In the genomic region with DNA sequence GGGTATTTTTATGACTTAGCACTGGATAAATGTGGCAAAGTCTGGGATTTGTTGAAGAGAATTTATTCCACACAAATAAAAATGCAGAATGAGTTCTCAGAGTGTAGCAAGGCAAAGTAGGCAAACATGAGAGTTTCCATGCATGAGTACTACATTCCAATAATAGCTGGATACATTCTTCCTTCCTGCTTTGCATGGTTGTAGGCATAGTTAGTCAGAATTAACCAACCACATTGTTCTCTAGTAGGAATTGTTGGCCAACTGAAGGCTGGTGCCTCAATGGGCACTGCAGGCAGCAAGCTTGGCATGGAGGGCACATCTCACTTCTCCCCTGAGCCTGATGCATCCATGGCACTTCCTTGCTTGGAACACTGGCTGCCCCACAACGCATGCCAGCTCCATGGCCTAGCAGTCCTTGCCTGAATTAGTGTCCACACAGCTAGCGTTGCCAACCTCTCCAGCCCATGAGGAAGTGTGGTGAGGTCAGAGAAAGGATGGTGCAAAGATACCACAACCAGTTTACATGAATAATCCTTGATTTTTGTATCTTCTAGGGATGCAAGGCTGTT, we compare ENCODE assay signal across 18 cellular contexts.
DNase-seq lines count a peak whose midpoint lies in the region; ATAC-seq, FAIRE-seq and TF ChIP-seq lines count a peak whose summit lies in the region.
"Had no signal": no experiment of that assay in that cellular context is flagged by ENCODE, and none has a peak within 500 bp of the region (broad histone marks: within the 10 kb centered on the region; RNA-seq: fewer than 3 reads in every experiment).

No MANE protein-coding gene starts in this region.

- peaks cover 13% of the 10 kb centered on the region for H3K4me1 ChIP-seq in astrocyte (ENCODE audit: insufficient read depth, low read length)
- H3K4me1 ChIP-seq: thyroid gland had no signal

- H3K27ac ChIP-seq in astrocyte (ENCODE audit: low read depth, low read length), result peak overlapping the region; percentile 86
- H3K27ac ChIP-seq: hepatocyte, neutrophil, thyroid gland had no signal

- no peaks in the 10 kb centered on the region for H3K79me2 ChIP-seq in astrocyte (ENCODE audit: insufficient read depth, low read length)
- H3K79me2 ChIP-seq: hepatocyte had no signal

- peak overlapping the region; percentile 7 for H2AFZ ChIP-seq in astrocyte (ENCODE audit: low read depth, low read length)
- H2AFZ ChIP-seq: hepatocyte had no signal

- peaks cover 2% of the 10 kb centered on the region for H3K27me3 Mint-ChIP-seq in activated CD4-positive, alpha-beta memory T cell treated with anti-CD3 and anti-CD28 coated beads for 36 hours
- no peaks in the 10 kb centered on the region for H3K27me3 Mint-ChIP-seq in activated CD4-positive, alpha-beta memory T cell treated with anti-CD3 and anti-CD28 coated beads, Interleukin-2, amount 10 ng/mL, durations not matched to agents 7 days and 5 days
- H3K27me3 Mint-ChIP-seq in astrocyte (ENCODE audit: low read depth, unreplicated experiment), result no peaks in the 10 kb centered on the region

- H3K4me3 Mint-ChIP-seq in activated CD4-positive, alpha-beta memory T cell treated with anti-CD3 and anti-CD28 coated beads for 36 hours, result no peak overlapping the region
- no peak overlapping the region for H3K4me3 Mint-ChIP-seq in activated CD4-positive, alpha-beta memory T cell treated with anti-CD3 and anti-CD28 coated beads, Interleukin-2, amount 10 ng/mL, durations not matched to agents 7 days and 5 days
- H3K4me3 Mint-ChIP-seq in astrocyte (ENCODE audit: unreplicated experiment), result no peak overlapping the region

- POLR2A ChIA-PET in activated CD4-positive, alpha-beta memory T cell treated with anti-CD3 and anti-CD28 coated beads for 36 hours (lab: Charles Lee), result interaction anchor here (0.7 to 1.4 kb wide), 6 partner anchors 10 to 414 kb away, joined by 3 to 7 read pairs (median 3); partner anchors contain the start of gene SUPT3H
- POLR2A ChIA-PET in activated CD4-positive, alpha-beta memory T cell treated with anti-CD3 and anti-CD28 coated beads, Interleukin-2, amount 10 ng/mL, durations not matched to agents 7 days and 5 days (lab: Charles Lee), result no interaction called here

- ATAC-seq in HG02763 (IDR thresholded peaks at IDR 0.05; ENCODE audit: unreplicated experiment) (no peak), HG02973 (IDR thresholded peaks at IDR 0.05; ENCODE audit: unreplicated experiment) (no peak)
- ATAC-seq: GM12878 had no signal

- H3K27me3 ChIP-seq in astrocyte (ENCODE audit: insufficient read depth, low read length), result no peaks in the 10 kb centered on the region
- H3K27me3 ChIP-seq: hepatocyte, neutrophil, thyroid gland had no signal

- CTCF ChIA-PET in activated CD4-positive, alpha-beta memory T cell treated with anti-CD3 and anti-CD28 coated beads for 36 hours (lab: Charles Lee), result interaction anchor here (0.8 to 2.6 kb wide), 2 partner anchors 77 to 131 kb away, joined by 3 to 13 read pairs; no protein-coding TSS in a partner anchor
- CTCF ChIA-PET in activated CD4-positive, alpha-beta memory T cell treated with anti-CD3 and anti-CD28 coated beads, Interleukin-2, amount 10 ng/mL, durations not matched to agents 7 days and 5 days (lab: Charles Lee), result no interaction called here

- no peaks in the 10 kb centered on the region for H3K36me3 Mint-ChIP-seq in activated CD4-positive, alpha-beta memory T cell treated with anti-CD3 and anti-CD28 coated beads for 36 hours
- H3K36me3 Mint-ChIP-seq in activated CD4-positive, alpha-beta memory T cell treated with anti-CD3 and anti-CD28 coated beads, Interleukin-2, amount 10 ng/mL, durations not matched to agents 7 days and 5 days (ENCODE audit: low read depth), result peaks cover 7% of the 10 kb centered on the region
- H3K36me3 Mint-ChIP-seq in astrocyte (ENCODE audit: low read depth, unreplicated experiment), result no peaks in the 10 kb centered on the region

- TF ChIP-seq CTCF in astrocyte (IDR thresholded peaks at IDR 0.05; ENCODE audit: insufficient read depth, low read depth, low read length), result no peak

- H3K4me3 ChIP-seq in astrocyte (ENCODE audit: insufficient read depth, low read depth, low read length), result no peak overlapping the region
- H3K4me3 ChIP-seq: GM12878, hepatocyte, lung, thyroid gland had no signal

- H3K4me2 ChIP-seq in astrocyte (ENCODE audit: low read length), result peak overlapping the region; percentile 77
- H3K4me2 ChIP-seq: hepatocyte had no signal

- H3K27ac Mint-ChIP-seq in activated CD4-positive, alpha-beta memory T cell treated with anti-CD3 and anti-CD28 coated beads for 36 hours, result peak overlapping the region; percentile 76
- no peak overlapping the region for H3K27ac Mint-ChIP-seq in activated CD4-positive, alpha-beta memory T cell treated with anti-CD3 and anti-CD28 coated beads, Interleukin-2, amount 10 ng/mL, durations not matched to agents 7 days and 5 days
- H3K27ac Mint-ChIP-seq in astrocyte (ENCODE audit: unreplicated experiment), result peak overlapping the region; percentile 96

- peaks cover 26% of the 10 kb centered on the region for H3K4me1 Mint-ChIP-seq in activated CD4-positive, alpha-beta memory T cell treated with anti-CD3 and anti-CD28 coated beads for 36 hours (ENCODE audit: low read depth)
- H3K4me1 Mint-ChIP-seq in activated CD4-positive, alpha-beta memory T cell treated with anti-CD3 and anti-CD28 coated beads, Interleukin-2, amount 10 ng/mL, durations not matched to agents 7 days and 5 days, result peaks cover 10% of the 10 kb centered on the region
- H3K4me1 Mint-ChIP-seq in astrocyte (ENCODE audit: low read depth, unreplicated experiment), result peaks cover 20% of the 10 kb centered on the region

- FAIRE-seq in astrocyte (lab: Jason Lieb, UNC), result peak; percentile 94
- FAIRE-seq: GM12878 had no signal

- no peaks in the 10 kb centered on the region for H4K20me1 ChIP-seq in astrocyte (ENCODE audit: insufficient read depth, low read length)

- no peaks in the 10 kb centered on the region for H3K36me3 ChIP-seq in astrocyte (ENCODE audit: insufficient read depth, low read length)
- H3K36me3 ChIP-seq: neutrophil, thyroid gland had no signal

- no peaks in the 10 kb centered on the region for H3K9me3 ChIP-seq in astrocyte (ENCODE audit: insufficient read depth, low read depth, low read length)
- H3K9me3 ChIP-seq: neutrophil, thyroid gland had no signal

- no peaks in the 10 kb centered on the region for H3K9me3 Mint-ChIP-seq in activated CD4-positive, alpha-beta memory T cell treated with anti-CD3 and anti-CD28 coated beads for 36 hours
- peaks cover 6% of the 10 kb centered on the region for H3K9me3 Mint-ChIP-seq in activated CD4-positive, alpha-beta memory T cell treated with anti-CD3 and anti-CD28 coated beads, Interleukin-2, amount 10 ng/mL, durations not matched to agents 7 days and 5 days
- no peaks in the 10 kb centered on the region for H3K9me3 Mint-ChIP-seq in astrocyte (ENCODE audit: unreplicated experiment)

- H3K9ac ChIP-seq in astrocyte (ENCODE audit: low read length), result peak overlapping the region; percentile 53

- DNase-seq in activated CD4-positive, alpha-beta memory T cell treated with anti-CD3 and anti-CD28 coated beads for 36 hours, result no peak
- no peak for DNase-seq in activated CD4-positive, alpha-beta memory T cell treated with anti-CD3 and anti-CD28 coated beads, Interleukin-2, amount 10 ng/mL, durations not matched to agents 7 days and 5 days
- peak; percentile 84 for DNase-seq in astrocyte (ENCODE audit: low read depth)
- peak; percentile 60 for DNase-seq in glomerular visceral epithelial cell (ENCODE audit: extremely low spot score)
- DNase-seq in pons (ENCODE audit: low spot score), result no peak
- DNase-seq in GDM1 (lab: John Stamatoyannopoulos, UW), result no peak
- DNase-seq: 8988T; effector CD8-positive, alpha-beta T cell; NCI-H1092; NCI-H446 treated with DMSO at 0.1 percent for 48 hours; RPMI8226; thyroid gland had no signal

- intact Hi-C loops in activated CD4-positive, alpha-beta memory T cell treated with anti-CD3 and anti-CD28 coated beads for 36 hours (cut with micrococcal nuclease), result loop anchor here (1.0 kb wide), 2 partner anchors 11 to 54 kb away; no protein-coding TSS in a partner anchor

Comparison
In these comparisons a context has a peak if more than half of its experiments do, and no peak if none do; other contexts are left out.
1. DNase-seq: peak in astrocyte (single experiment) and glomerular visceral epithelial cell (single experiment); none in activated CD4-positive, alpha-beta memory T cell treated with anti-CD3 and anti-CD28 coated beads for 36 hours (single experiment), activated CD4-positive, alpha-beta memory T cell treated with anti-CD3 and anti-CD28 coated beads, Interleukin-2, amount 10 ng/mL, durations not matched to agents 7 days and 5 days (single experiment), pons (single experiment) and GDM1 (single experiment).